ENCODE assay signal across 8 cellular contexts in genomic region chr10:95513941-95514392, GRCh38. TPM values are rescaled to one million over a fixed set of nuclear protein-coding genes. Genes with fewer than 3 reads are reported as not detected.
DNase-seq lines count a peak whose midpoint lies in the region; ATAC-seq and TF ChIP-seq lines count a peak whose summit lies in the region.

No MANE protein-coding gene starts in this region.

- CTCF ChIA-PET in HEK293 (lab: Yijun Ruan, JAX): interaction anchor here (1.2 kb wide), 1 partner anchor 87 kb away, joined by 3 read pairs; no protein-coding TSS in a partner anchor

- DNase-seq in amygdala (lab: John Stamatoyannopoulos, UW): peak in 39 of 56 donors; percentile 11 to 79 (median 44)
- DNase-seq in left ventricle myocardium superior: no peak
- no peak for DNase-seq in ecto neural progenitor cell (ENCODE audit: low spot score)

- peaks cover 11% of the 10 kb centered on the region for H3K27me3 Mint-ChIP-seq in stimulated activated memory B cell treated with anti-CD40 and anti-IgM and Interleukin-4, amounts not matched to agents 10 μg/mL and 1 μg/mL and 100 μg/mL, for 72 hours

- no peaks in the 10 kb centered on the region for H3K36me3 ChIP-seq in HEK293 (ENCODE audit: control insufficient read depth in 2 of 2, insufficient read depth in 1 of 2, low read length in 2 of 2)

- ATAC-seq in left ventricle myocardium superior (peak; percentile 70), GM21717 (IDR thresholded peaks at IDR 0.05; ENCODE audit: unreplicated experiment) (no peak), GM18858 (IDR thresholded peaks at IDR 0.05; ENCODE audit: unreplicated experiment) (no peak), GM19463 (IDR thresholded peaks at IDR 0.05; ENCODE audit: unreplicated experiment) (no peak)
- peak; percentile 62 for ATAC-seq in stimulated activated memory B cell treated with anti-CD40 and anti-IgM and Interleukin-4, amounts not matched to agents 10 μg/mL and 1 μg/mL and 100 μg/mL, for 72 hours

- no peaks in the 10 kb centered on the region for H3K9me3 Mint-ChIP-seq in stimulated activated memory B cell treated with anti-CD40 and anti-IgM and Interleukin-4, amounts not matched to agents 10 μg/mL and 1 μg/mL and 100 μg/mL, for 72 hours

- no peaks in the 10 kb centered on the region for H3K9me3 ChIP-seq in HEK293 (ENCODE audit: control insufficient read depth, insufficient read depth, low read depth, low read length)

- intact Hi-C loops in left ventricle myocardium superior (cut with micrococcal nuclease): no loop called here

- H3K27ac ChIP-seq in HEK293 (ENCODE audit: extremely low read depth, low read depth, low read length): no peak overlapping the region

- no peak for TF ChIP-seq CTCF in HEK293 (tag by site-specific recombination; IDR thresholded peaks at IDR 0.05)

- H3K4me3 Mint-ChIP-seq in stimulated activated memory B cell treated with anti-CD40 and anti-IgM and Interleukin-4, amounts not matched to agents 10 μg/mL and 1 μg/mL and 100 μg/mL, for 72 hours: no peak overlapping the region

- no peak overlapping the region for H3K27ac Mint-ChIP-seq in stimulated activated memory B cell treated with anti-CD40 and anti-IgM and Interleukin-4, amounts not matched to agents 10 μg/mL and 1 μg/mL and 100 μg/mL, for 72 hours

- H3K4me1 ChIP-seq in HEK293 (ENCODE audit: control insufficient read depth, insufficient read depth, low read length): no peaks in the 10 kb centered on the region; the same call in 1 of the 2 replicates

- no peaks in the 10 kb centered on the region for H3K36me3 Mint-ChIP-seq in stimulated activated memory B cell treated with anti-CD40 and anti-IgM and Interleukin-4, amounts not matched to agents 10 μg/mL and 1 μg/mL and 100 μg/mL, for 72 hours

- POLR2A ChIA-PET in HEK293 (lab: Yijun Ruan, JAX): no interaction called here

- peaks cover 5% of the 10 kb centered on the region for H3K4me1 Mint-ChIP-seq in stimulated activated memory B cell treated with anti-CD40 and anti-IgM and Interleukin-4, amounts not matched to agents 10 μg/mL and 1 μg/mL and 100 μg/mL, for 72 hours

- H3K4me3 ChIP-seq in HEK293 (ENCODE audit: low read depth, low read length): no peak overlapping the region

TF ChIP-seq in HEK293, 187 proteins besides CTCF, POLR2A, EP300 and RAD21:
- TF ChIP-seq ELK4 (IDR thresholded peaks at IDR 0.05; ENCODE audit: borderline replicate concordance, low read depth, low read length): no peak
- TF ChIP-seq ZNF37A (tag by site-specific recombination; IDR thresholded peaks at IDR 0.05): no peak
- no peak for TF ChIP-seq ZNF837 (tag by site-specific recombination; IDR thresholded peaks at IDR 0.05)
- TF ChIP-seq GLIS1 (tag by site-specific recombination; IDR thresholded peaks at IDR 0.05): no peak
- TF ChIP-seq ZFHX2 (tag by site-specific recombination; conservative IDR thresholded peaks at IDR 0.05): 0 out of 2 replicates have a peak, but pooled peaks have one; percentile 26

RNA-seq across cellular contexts. Expression of gene SORBS1, which starts 47.2 kb away (rescaled TPM):
- 703 TPM for total RNA-seq in left ventricle myocardium superior

Comparison
In these comparisons a context has a peak if more than half of its experiments do, and no peak if none do; other contexts are left out.
1. DNase-seq: peak in amygdala (39 of 56); none in left ventricle myocardium superior (single experiment) and ecto neural progenitor cell (single experiment).
2. ATAC-seq: peak in left ventricle myocardium superior (single experiment) and stimulated activated memory B cell treated with anti-CD40 and anti-IgM and Interleukin-4, amounts not matched to agents 10 μg/mL and 1 μg/mL and 100 μg/mL, for 72 hours (single experiment); none in GM21717 (single experiment), GM18858 (single experiment) and GM19463 (single experiment).